2 cellular contexts compared by ENCODE assay signal in genomic region chr1:218299416-218299815, GRCh38.
TF ChIP-seq lines count a peak whose summit lies in the region.

No MANE protein-coding gene starts in this region.

TF ChIP-seq in IMR-90, 13 proteins besides CTCF, POLR2A, EP300 and RAD21 (continued from another document):
- TF ChIP-seq FOS (IDR thresholded peaks at IDR 0.05; ENCODE audit: low read depth, low read length): no peak
TF ChIP-seq in IMR-90: peak in this region for 1.

TF ChIP-seq in liver, 16 proteins besides CTCF, POLR2A, EP300 and RAD21 (continued from another document):
- TF ChIP-seq, protein P1, sequence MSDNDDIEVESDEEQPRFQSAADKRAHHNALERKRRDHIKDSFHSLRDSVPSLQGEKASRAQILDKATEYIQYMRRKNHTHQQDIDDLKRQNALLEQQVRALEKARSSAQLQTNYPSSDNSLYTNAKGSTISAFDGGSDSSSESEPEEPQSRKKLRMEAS (IDR thresholded peaks at IDR 0.05): no peak
- TF ChIP-seq, protein P2, sequence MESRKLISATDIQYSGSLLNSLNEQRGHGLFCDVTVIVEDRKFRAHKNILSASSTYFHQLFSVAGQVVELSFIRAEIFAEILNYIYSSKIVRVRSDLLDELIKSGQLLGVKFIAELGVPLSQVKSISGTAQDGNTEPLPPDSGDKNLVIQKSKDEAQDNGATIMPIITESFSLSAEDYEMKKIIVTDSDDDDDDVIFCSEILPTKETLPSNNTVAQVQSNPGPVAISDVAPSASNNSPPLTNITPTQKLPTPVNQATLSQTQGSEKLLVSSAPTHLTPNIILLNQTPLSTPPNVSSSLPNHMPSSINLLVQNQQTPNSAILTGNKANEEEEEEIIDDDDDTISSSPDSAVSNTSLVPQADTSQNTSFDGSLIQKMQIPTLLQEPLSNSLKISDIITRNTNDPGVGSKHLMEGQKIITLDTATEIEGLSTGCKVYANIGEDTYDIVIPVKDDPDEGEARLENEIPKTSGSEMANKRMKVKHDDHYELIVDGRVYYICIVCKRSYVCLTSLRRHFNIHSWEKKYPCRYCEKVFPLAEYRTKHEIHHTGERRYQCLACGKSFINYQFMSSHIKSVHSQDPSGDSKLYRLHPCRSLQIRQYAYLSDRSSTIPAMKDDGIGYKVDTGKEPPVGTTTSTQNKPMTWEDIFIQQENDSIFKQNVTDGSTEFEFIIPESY (IDR thresholded peaks at IDR 0.05): no peak
- TF ChIP-seq RXRA (IDR thresholded peaks at IDR 0.05) (no peak), JUND (IDR thresholded peaks at IDR 0.05) (no peak), NR2F2 (IDR thresholded peaks at IDR 0.05) (no peak), HNF4A (conservative IDR thresholded peaks at IDR 0.05) (no peak), FOXA2 (IDR thresholded peaks at IDR 0.05) (no peak), EGR1 (IDR thresholded peaks at IDR 0.05; ENCODE audit: low read depth in 2 of 2) (no peak), ATF3 (IDR thresholded peaks at IDR 0.05) (no peak), FOXA1 (IDR thresholded peaks at IDR 0.05) (no peak), GABPA (IDR thresholded peaks at IDR 0.05 in 1 of 2, conservative IDR thresholded peaks at IDR 0.05 in 1 of 2) (no peak), YY1 (IDR thresholded peaks at IDR 0.05) (no peak)
- TF ChIP-seq, protein P3, sequence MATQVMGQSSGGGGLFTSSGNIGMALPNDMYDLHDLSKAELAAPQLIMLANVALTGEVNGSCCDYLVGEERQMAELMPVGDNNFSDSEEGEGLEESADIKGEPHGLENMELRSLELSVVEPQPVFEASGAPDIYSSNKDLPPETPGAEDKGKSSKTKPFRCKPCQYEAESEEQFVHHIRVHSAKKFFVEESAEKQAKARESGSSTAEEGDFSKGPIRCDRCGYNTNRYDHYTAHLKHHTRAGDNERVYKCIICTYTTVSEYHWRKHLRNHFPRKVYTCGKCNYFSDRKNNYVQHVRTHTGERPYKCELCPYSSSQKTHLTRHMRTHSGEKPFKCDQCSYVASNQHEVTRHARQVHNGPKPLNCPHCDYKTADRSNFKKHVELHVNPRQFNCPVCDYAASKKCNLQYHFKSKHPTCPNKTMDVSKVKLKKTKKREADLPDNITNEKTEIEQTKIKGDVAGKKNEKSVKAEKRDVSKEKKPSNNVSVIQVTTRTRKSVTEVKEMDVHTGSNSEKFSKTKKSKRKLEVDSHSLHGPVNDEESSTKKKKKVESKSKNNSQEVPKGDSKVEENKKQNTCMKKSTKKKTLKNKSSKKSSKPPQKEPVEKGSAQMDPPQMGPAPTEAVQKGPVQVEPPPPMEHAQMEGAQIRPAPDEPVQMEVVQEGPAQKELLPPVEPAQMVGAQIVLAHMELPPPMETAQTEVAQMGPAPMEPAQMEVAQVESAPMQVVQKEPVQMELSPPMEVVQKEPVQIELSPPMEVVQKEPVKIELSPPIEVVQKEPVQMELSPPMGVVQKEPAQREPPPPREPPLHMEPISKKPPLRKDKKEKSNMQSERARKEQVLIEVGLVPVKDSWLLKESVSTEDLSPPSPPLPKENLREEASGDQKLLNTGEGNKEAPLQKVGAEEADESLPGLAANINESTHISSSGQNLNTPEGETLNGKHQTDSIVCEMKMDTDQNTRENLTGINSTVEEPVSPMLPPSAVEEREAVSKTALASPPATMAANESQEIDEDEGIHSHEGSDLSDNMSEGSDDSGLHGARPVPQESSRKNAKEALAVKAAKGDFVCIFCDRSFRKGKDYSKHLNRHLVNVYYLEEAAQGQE (IDR thresholded peaks at IDR 0.05): no peak
TF ChIP-seq in liver: peak in this region for 0.
